In the genomic region with DNA sequence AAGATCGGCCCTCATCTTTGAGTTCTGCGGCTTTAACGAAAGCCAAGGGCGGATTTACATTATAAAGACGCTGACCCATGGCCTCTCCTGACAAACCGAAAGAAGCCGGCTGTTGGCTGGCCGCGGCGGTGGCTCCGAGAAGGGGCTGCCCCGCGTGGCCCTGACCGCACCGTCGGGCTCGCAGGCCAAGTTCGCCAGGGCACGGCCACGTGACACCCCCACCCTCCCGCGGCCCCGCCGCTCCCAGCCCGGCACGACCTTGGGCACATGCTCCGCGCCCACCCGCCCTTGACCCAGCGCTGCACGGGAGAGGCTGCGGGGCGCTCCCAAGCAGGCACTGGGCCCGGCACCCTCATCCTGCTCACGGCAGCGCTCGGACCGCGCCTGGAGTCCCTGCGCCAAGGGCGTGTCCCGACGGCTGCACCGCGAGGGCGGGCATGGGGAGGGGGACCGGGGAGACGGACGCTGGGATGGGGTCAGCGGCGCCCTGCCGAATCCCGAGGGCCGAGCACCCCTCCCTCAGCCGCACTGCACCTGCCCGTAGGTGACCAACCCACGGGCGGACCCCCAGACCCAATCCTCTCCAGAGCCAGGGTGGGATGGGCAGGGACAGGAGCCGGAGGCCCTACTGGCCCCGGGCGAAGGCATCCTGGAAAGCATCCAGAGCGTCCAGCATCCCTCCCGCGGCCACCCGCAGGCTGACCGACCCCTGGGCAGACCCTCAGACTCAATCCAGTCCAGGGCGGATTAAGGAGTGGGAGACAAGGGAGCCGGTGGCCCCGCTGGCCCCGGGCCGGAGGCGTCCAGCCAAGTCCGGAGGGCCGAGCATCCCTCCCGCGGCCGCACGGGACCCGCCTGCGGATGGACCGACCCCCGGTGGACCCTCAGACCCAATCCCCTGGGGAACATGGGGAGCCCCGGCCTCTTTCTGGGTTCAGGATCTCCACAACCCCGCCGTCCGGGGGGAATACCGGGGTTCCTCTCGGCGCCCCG, we compare ENCODE assay signal across 8 cellular contexts. TPM values are rescaled to one million over a fixed set of nuclear protein-coding genes. Genes with fewer than 3 reads are reported as not detected.
DNase-seq lines count a peak whose midpoint lies in the region; FAIRE-seq and TF ChIP-seq lines count a peak whose summit lies in the region.

No MANE protein-coding gene starts in this region.

- H3K4me2 ChIP-seq in keratinocyte (ENCODE audit: control insufficient read depth, extremely low read depth, insufficient read depth, low read depth, low read length) = peak overlapping the region; percentile 94

- peak overlapping the region; percentile 71 for H3K9ac ChIP-seq in keratinocyte (ENCODE audit: control insufficient read depth, extremely low read depth, insufficient read depth, low read length)

- peak; percentile 31 to 40 for DNase-seq in stimulated activated CD4-positive, alpha-beta T cell treated with anti-CD3 and anti-CD28 coated beads, Interleukin-2, amount 100 ng/mL, for 24 hours
- DNase-seq in stimulated activated CD4-positive, alpha-beta T cell treated with anti-CD3 and anti-CD28 coated beads, Interleukin-4, amount 100 ng/mL, for 4 hours = no peak
- peak; percentile 73 for DNase-seq in RPMI7951 (ENCODE audit: low read depth)
- no peak for DNase-seq in brain microvascular endothelial cell
- no peak for DNase-seq in keratinocyte (ENCODE audit: low read depth, low spot score)
- peak; percentile 52 for DNase-seq in stimulated activated CD8-positive, alpha-beta memory T cell treated with anti-CD3 and anti-CD28 coated beads, Interleukin-4, amount 100 ng/mL, for 48 hours
- DNase-seq in amniotic stem cell (lab: John Stamatoyannopoulos, UW) = no peak
- no peak for DNase-seq in NCI-H226

- H3K36me3 ChIP-seq in brain microvascular endothelial cell (replicated peaks) = no peaks in the 10 kb centered on the region
- H3K36me3 ChIP-seq in keratinocyte (ENCODE audit: control insufficient read depth in 2 of 2, extremely low read depth in 1 of 2, insufficient read depth in 2 of 2, low read length in 2 of 2) = no peaks in the 10 kb centered on the region

- H3K9me1 ChIP-seq in keratinocyte (ENCODE audit: control insufficient read depth, extremely low read depth, insufficient read depth, low read length) = no peaks in the 10 kb centered on the region

- H3K4me1 ChIP-seq in keratinocyte (ENCODE audit: control insufficient read depth, extremely low read depth, insufficient read depth, low read length) = peaks cover 37% of the 10 kb centered on the region

- H3K9me3 ChIP-seq in keratinocyte (ENCODE audit: control insufficient read depth, low read depth, low read length) = no peaks in the 10 kb centered on the region

- peaks cover 12% of the 10 kb centered on the region for H3K79me2 ChIP-seq in keratinocyte (ENCODE audit: control insufficient read depth, insufficient read depth, low read length)

- in situ Hi-C loops in brain microvascular endothelial cell (cut with HindIII; ENCODE audit: low pct_ligation_motif_present, low sequenced_read_pairs) = no loop called here

- dilution Hi-C loops in keratinocyte (cut with MboI; ENCODE audit: extremely low pct_ligation_motif_present, low sequenced_read_pairs) = no loop called here

- H3K27ac ChIP-seq in brain microvascular endothelial cell (no peak overlapping the region), keratinocyte (ENCODE audit: control insufficient read depth, insufficient read depth, low read length) (peak overlapping the region; percentile 50)

- FAIRE-seq in keratinocyte (lab: Jason Lieb, UNC) = no peak

- H3K27me3 ChIP-seq in brain microvascular endothelial cell (replicated peaks) (peaks cover 3% of the 10 kb centered on the region), keratinocyte (ENCODE audit: control insufficient read depth, extremely low read depth, insufficient read depth, low read length) (peaks cover 8% of the 10 kb centered on the region)

- peak overlapping the region; percentile 46 for H2AFZ ChIP-seq in keratinocyte (ENCODE audit: control insufficient read depth, low read length)

- TF ChIP-seq CTCF in brain microvascular endothelial cell (IDR thresholded peaks at IDR 0.05; ENCODE audit: low read depth, low read length, missing control alignments) (no peak), keratinocyte (optimal IDR thresholded peaks at IDR 0.05 in 1 of 3, IDR thresholded peaks at IDR 0.05 in 1 of 3, conservative IDR thresholded peaks at IDR 0.05 in 1 of 3; ENCODE audit: extremely low read depth in 1 of 3, insufficient read depth in 2 of 3, low read length in 3 of 3) (no peak)

- peak overlapping the region; percentile 54 for H3K4me3 ChIP-seq in brain microvascular endothelial cell (ENCODE audit: low read depth, low read length)
- H3K4me3 ChIP-seq in keratinocyte (ENCODE audit: control insufficient read depth in 2 of 3, extremely low read depth in 1 of 3, insufficient read depth in 2 of 3, low read depth in 1 of 3, low read length in 3 of 3) = peak overlapping the region; percentile 71 to 86 (median 85)

- no peaks in the 10 kb centered on the region for H4K20me1 ChIP-seq in keratinocyte (ENCODE audit: control insufficient read depth, extremely low read depth, insufficient read depth, low read length)

RNA-seq across cellular contexts. Expression of a gene that starts 0.8 kb away (rescaled TPM):
- total RNA-seq in RPMI7951 (2014; rRNA removed; shearing (Covaris generic)) = 29.7 and 34.4 TPM in 2 replicates
- polyA plus RNA-seq in keratinocyte = 12.0 to 25.5 TPM (median 12.9 TPM) in 3 replicates
- 17.0 TPM for polyA plus RNA-seq in keratinocyte (2011; ENCODE audit: low read depth)
- 10.7 and 11.6 TPM in 2 replicates for polyA plus RNA-seq in keratinocyte (2011; cell fraction: cytosol; rRNA removed)
- 35.0 and 37.1 TPM in 2 replicates for polyA plus RNA-seq in keratinocyte (2011; cell fraction: nucleus; rRNA removed)
- polyA plus RNA-seq in keratinocyte (2012; ENCODE audit: low replicate concordance) = 13.3 and 25.6 TPM in 2 replicates
- 36.9 to 65.1 TPM (median 42.2 TPM) in 3 replicates for polyA minus RNA-seq in keratinocyte
- polyA minus RNA-seq in keratinocyte (2011; cell fraction: cytosol; rRNA and poly(A)+ RNA removed) = 33.8 TPM
- polyA minus RNA-seq in keratinocyte (2011; cell fraction: nucleus; rRNA and poly(A)+ RNA removed) = 70.4 and 95.8 TPM in 2 replicates

Comparison
In these comparisons a context has a peak if more than half of its experiments do, and no peak if none do; other contexts are left out.
1. DNase-seq: peak in stimulated activated CD4-positive, alpha-beta T cell treated with anti-CD3 and anti-CD28 coated beads, Interleukin-2, amount 100 ng/mL, for 24 hours (2 of 2), RPMI7951 (single experiment) and stimulated activated CD8-positive, alpha-beta memory T cell treated with anti-CD3 and anti-CD28 coated beads, Interleukin-4, amount 100 ng/mL, for 48 hours (single experiment); none in stimulated activated CD4-positive, alpha-beta T cell treated with anti-CD3 and anti-CD28 coated beads, Interleukin-4, amount 100 ng/mL, for 4 hours (0 of 2), brain microvascular endothelial cell (single experiment), keratinocyte (single experiment), amniotic stem cell (single experiment) and NCI-H226 (single experiment).